ENCODE assay signal across 8 cellular contexts in the genomic region with DNA sequence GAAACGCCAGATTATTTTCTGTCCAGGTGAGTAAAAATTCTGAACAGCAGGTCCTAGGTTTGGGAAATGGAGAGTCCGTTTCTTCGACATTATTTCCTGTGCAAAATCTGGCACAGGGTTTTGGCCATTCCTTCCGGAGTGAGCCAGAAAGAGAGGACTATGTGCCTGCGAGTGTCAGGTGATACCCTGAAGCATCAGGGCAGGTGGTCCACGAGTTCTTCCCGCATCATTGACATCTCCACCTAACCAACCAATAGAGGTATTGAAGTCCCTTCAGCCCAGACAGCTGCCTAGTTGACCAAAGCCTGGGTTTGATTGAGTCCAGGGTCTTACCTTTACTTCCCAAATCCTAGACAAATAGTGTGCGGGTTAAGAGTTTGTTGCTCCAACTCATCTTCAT. TPM values are rescaled to one million over a fixed set of nuclear protein-coding genes. Genes with fewer than 3 reads are reported as not detected.
DNase-seq lines count a peak whose midpoint lies in the region; ATAC-seq and TF ChIP-seq lines count a peak whose summit lies in the region.

No MANE protein-coding gene starts in this region.

- no peaks in the 10 kb centered on the region for H3K9me3 ChIP-seq in iPS-20b (ENCODE audit: insufficient read depth, low read depth, low read length)
- no peaks in the 10 kb centered on the region for H3K9me3 ChIP-seq in stomach

- POLR2A ChIA-PET in activated CD8-positive, alpha-beta T cell treated with anti-CD3 and anti-CD28 coated beads for 36 hours (lab: Charles Lee): interaction anchor here (1.0 kb wide), 1 partner anchor 108 kb away, joined by 3 read pairs; no protein-coding TSS in a partner anchor

- no peak for TF ChIP-seq CTCF in activated CD8-positive, alpha-beta T cell treated with anti-CD3 and anti-CD28 coated beads for 36 hours (IDR thresholded peaks at IDR 0.05)
- TF ChIP-seq CTCF in stomach (IDR thresholded peaks at IDR 0.05): no peak

- H3K27ac Mint-ChIP-seq in activated CD8-positive, alpha-beta T cell treated with anti-CD3 and anti-CD28 coated beads for 36 hours: peak overlapping the region; percentile 74

- H3K4me3 Mint-ChIP-seq in activated CD8-positive, alpha-beta T cell treated with anti-CD3 and anti-CD28 coated beads for 36 hours: peak overlapping the region; percentile 96

- intact Hi-C loops in activated CD8-positive, alpha-beta T cell treated with anti-CD3 and anti-CD28 coated beads for 36 hours (cut with micrococcal nuclease): no loop called here
- intact Hi-C loops in stomach (cut with DNase I; ENCODE audit: low total_unique reads): no loop called here
- intact Hi-C loops in sciatic nerve (cut with DNase I): no loop called here

- no peak for TF ChIP-seq EP300 in stomach (IDR thresholded peaks at IDR 0.05)

- H3K27me3 ChIP-seq in iPS-20b (ENCODE audit: insufficient read depth, low read length) (peaks cover 8% of the 10 kb centered on the region; the same call in 1 of the 2 replicates), stomach (no peaks in the 10 kb centered on the region)

- no peak for ATAC-seq in activated CD8-positive, alpha-beta T cell treated with anti-CD3 and anti-CD28 coated beads for 36 hours
- no peak for ATAC-seq in sciatic nerve

- TF ChIP-seq POLR2A in stomach (IDR thresholded peaks at IDR 0.05): no peak

- H3K36me3 ChIP-seq in iPS-20b (ENCODE audit: insufficient read depth, low read depth, low read length): no peaks in the 10 kb centered on the region; the same call in 1 of the 2 replicates
- H3K36me3 ChIP-seq in stomach: peaks cover 0 to 36% (median 25%) of the 10 kb centered on the region in 4 donors

- H3K9ac ChIP-seq in iPS-20b (ENCODE audit: low read depth, low read length): peak overlapping the region; percentile 71; the same call in 1 of the 2 replicates

- no peaks in the 10 kb centered on the region for H3K27me3 Mint-ChIP-seq in activated CD8-positive, alpha-beta T cell treated with anti-CD3 and anti-CD28 coated beads for 36 hours

- peaks cover 12% of the 10 kb centered on the region for H3K36me3 Mint-ChIP-seq in activated CD8-positive, alpha-beta T cell treated with anti-CD3 and anti-CD28 coated beads for 36 hours (ENCODE audit: low read depth)

- WGBS in stomach, 5 donors: 24 to 41% (median 28%) methylated on average over 8 of the region's 8 CpGs

- H3K4me1 Mint-ChIP-seq in activated CD8-positive, alpha-beta T cell treated with anti-CD3 and anti-CD28 coated beads for 36 hours (ENCODE audit: low read depth): peaks cover 45% of the 10 kb centered on the region

- H3K27ac ChIP-seq in iPS-20b (ENCODE audit: low read length) (no peak overlapping the region), stomach (peak overlapping the region in 4 of 5 donors; percentile 90 to 96 (median 95))

- DNase-seq in NCI-H748 (lab: John Stamatoyannopoulos, UW; ENCODE audit: unreplicated experiment) (peak; percentile 28), NCI-H748 treated with DMSO at 0.1 percent for 48 hours (lab: John Stamatoyannopoulos, UW) (no peak), stomach (no peak), sciatic nerve (ENCODE audit: low spot score) (no peak), mucosa of gallbladder (ENCODE audit: low spot score) (no peak), NCI-H446 (lab: John Stamatoyannopoulos, UW) (no peak)
- DNase-seq in activated CD8-positive, alpha-beta T cell treated with anti-CD3 and anti-CD28 coated beads for 36 hours: no peak

- H3K4me1 ChIP-seq in iPS-20b (ENCODE audit: insufficient read depth, low read length) (peaks cover 5% of the 10 kb centered on the region; the same call in 1 of the 2 replicates), stomach (peaks cover 28 to 80% (median 53%) of the 10 kb centered on the region in 4 donors)

- H3K4me3 ChIP-seq in iPS-20b (ENCODE audit: low read length) (peak overlapping the region; percentile 95), stomach (peak overlapping the region; percentile 71 to 93 (median 76))

- CTCF ChIA-PET in activated CD8-positive, alpha-beta T cell treated with anti-CD3 and anti-CD28 coated beads for 36 hours (lab: Charles Lee): interaction anchor here (0.7 kb wide), 1 partner anchor 64 kb away, joined by 3 read pairs; no protein-coding TSS in a partner anchor

- H3K9me3 Mint-ChIP-seq in activated CD8-positive, alpha-beta T cell treated with anti-CD3 and anti-CD28 coated beads for 36 hours: no peaks in the 10 kb centered on the region

RNA-seq across cellular contexts. Expression of a gene that starts 0.8 kb away (rescaled TPM):
- total RNA-seq in activated CD8-positive, alpha-beta T cell treated with anti-CD3 and anti-CD28 coated beads for 36 hours: 10 to 100 TPM; 20.0 to 22.6 TPM
- total RNA-seq in stomach (10 to 100 TPM in 4 of 5 donors, 1 to 10 TPM in 1; 8.8 to 22.8 (median 11.1) TPM), sciatic nerve (26.3 TPM), mucosa of gallbladder (34.6 TPM)
- polyA plus RNA-seq in stomach: 10 to 100 TPM; 16.7 to 24.0 (median 17.1) TPM

RNA-seq across cellular contexts. Expression of a gene that starts 1.0 kb away (rescaled TPM):
- total RNA-seq in activated CD8-positive, alpha-beta T cell treated with anti-CD3 and anti-CD28 coated beads for 36 hours: 10 to 100 TPM; 63.9 to 64.1 TPM
- total RNA-seq in stomach: 100 to 1,000 TPM in 1 of 5 donors, 10 to 100 TPM in 4; 37.3 to 174 (median 91.9) TPM
- 10 to 100 TPM; 22.7 to 33.0 (median 25.1) TPM for polyA plus RNA-seq in stomach
- total RNA-seq in sciatic nerve: 116 TPM
- 100 TPM for total RNA-seq in mucosa of gallbladder

RNA-seq across cellular contexts. Expression of a gene that starts 57.6 kb away (rescaled TPM):
- total RNA-seq in activated CD8-positive, alpha-beta T cell treated with anti-CD3 and anti-CD28 coated beads for 36 hours: 100 to 1,000 TPM in 1 of 2 experiments, 10 to 100 TPM in 1; 99.1 to 102 TPM
- total RNA-seq in stomach: 10 to 100 TPM; 17.0 to 60.3 (median 26.3) TPM
- 10 to 100 TPM; 11.6 to 12.5 (median 11.7) TPM for polyA plus RNA-seq in stomach
- 61.4 TPM for total RNA-seq in sciatic nerve
- 54.1 TPM for total RNA-seq in mucosa of gallbladder
